In genomic region chr5:15844871-15845270, GRCh38 we compare ENCODE assay signal across 27 cellular contexts.
"Had no signal": no experiment of that assay in that cellular context is flagged by ENCODE, and none has a peak within 500 bp of the region (broad histone marks: within the 10 kb centered on the region; RNA-seq: fewer than 3 reads in every experiment).

No MANE protein-coding gene starts in this region.

- H3K27ac ChIP-seq: neutrophil, ovary, parathyroid adenoma, psoas muscle, right lobe of liver, sigmoid colon, stomach, thoracic aorta, thyroid gland, tibial nerve, upper lobe of left lung, uterus had no signal

- H3K4me3 ChIP-seq: ovary, psoas muscle, right lobe of liver, sigmoid colon, stomach, thoracic aorta, thyroid gland, tibial nerve, upper lobe of left lung, uterus had no signal

- DNase-seq: naive thymus-derived CD8-positive, alpha-beta T cell; nephron progenitor cell; nucleus accumbens; ovary; posterior cingulate gyrus; psoas muscle; right cardiac atrium; right lobe of liver; sigmoid colon; small intestine; stimulated activated CD4-positive, alpha-beta T cell treated with anti-CD3 and anti-CD28 coated beads, Interleukin-15, amount 100 ng/mL, for 24 hours; stimulated activated CD4-positive, alpha-beta T cell treated with anti-CD3 and anti-CD28 coated beads, Interleukin-2, amount 100 ng/mL, for 24 hours; stimulated activated CD4-positive, alpha-beta T cell treated with anti-CD3 and anti-CD28 coated beads, Interleukin-2, amount 100 ng/mL, for 48 hours; stimulated activated CD4-positive, alpha-beta T cell treated with anti-CD3 and anti-CD28 coated beads, Interleukin-4, amount 100 ng/mL, for 24 hours; stimulated activated naive B cell treated with anti-CD40 and anti-IgM and Interleukin-4, amounts not matched to agents 10 μg/mL and 1 μg/mL and 100 μg/mL, for 72 hours; stimulated activated naive CD4-positive, alpha-beta T cell treated with Interleukin-2 at 50 U/mL for 16 hours; stomach; thyroid gland; trophoblast cell; upper lobe of left lung; uterus had no signal

- H3K9me3 ChIP-seq: neutrophil, ovary, psoas muscle, right lobe of liver, sigmoid colon, thoracic aorta, thyroid gland, uterus had no signal

- H3K4me1 ChIP-seq: parathyroid adenoma, psoas muscle, right lobe of liver, sigmoid colon, stomach, thyroid gland, tibial nerve, upper lobe of left lung, uterus had no signal

- H3K36me3 ChIP-seq: neutrophil, ovary, right lobe of liver, sigmoid colon, stomach, thoracic aorta, thyroid gland, upper lobe of left lung, uterus had no signal

- H3K27me3 ChIP-seq: neutrophil, ovary, right lobe of liver, sigmoid colon, stomach, thyroid gland, tibial nerve, upper lobe of left lung, uterus had no signal

- FAIRE-seq: small intestine had no signal

- ATAC-seq: naive thymus-derived CD8-positive, alpha-beta T cell; natural killer cell treated with Interleukin-12 subunit alpha and Interleukin-12 subunit beta and Interleukin-15 and Interleukin-18, amount 100 ng/mL, for 72 hours; psoas muscle; right lobe of liver; stimulated activated effector memory CD8-positive, alpha-beta T cell treated with anti-CD3 and anti-CD28 coated beads, Interleukin-12 subunit alpha, Interleukin-12 subunit beta, amount 100 ng/mL, for 72 hours; stimulated activated naive B cell treated with anti-CD40 and anti-IgM and Interleukin-4, amounts not matched to agents 10 μg/mL and 1 μg/mL and 100 μg/mL, for 72 hours had no signal
